ENCODE assay signal across 8 cellular contexts in the genomic region with DNA sequence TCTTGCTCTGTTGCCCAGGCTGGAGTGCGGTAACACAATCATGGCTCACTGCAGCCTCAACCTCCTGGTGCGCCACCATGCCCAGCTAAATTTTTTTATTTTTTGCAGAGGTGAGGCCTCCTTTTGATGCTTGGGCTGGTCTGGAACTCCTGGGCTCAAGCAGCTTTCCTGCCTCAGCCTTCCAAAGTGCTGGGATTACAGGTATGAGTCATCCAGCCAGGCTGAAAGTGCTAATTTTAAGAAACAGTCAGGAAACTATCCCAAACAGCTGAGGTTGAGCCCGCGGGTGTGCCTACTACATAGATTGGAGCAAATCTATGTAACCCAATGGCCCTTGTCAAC. TPM values are rescaled to one million over a fixed set of nuclear protein-coding genes. Genes with fewer than 3 reads are reported as not detected.
DNase-seq lines count a peak whose midpoint lies in the region; ATAC-seq and TF ChIP-seq lines count a peak whose summit lies in the region.

No MANE protein-coding gene starts in this region.

- H3K36me3 ChIP-seq in left ventricle myocardium inferior (peaks cover 15% of the 10 kb centered on the region), lower lobe of right lung (peaks cover 21% of the 10 kb centered on the region), aorta (ENCODE audit: control insufficient read depth in 1 of 2, insufficient read depth in 2 of 2, low read length in 1 of 2) (no peaks in the 10 kb centered on the region)

- H3K27me3 ChIP-seq in left ventricle myocardium inferior (ENCODE audit: low read depth) (no peaks in the 10 kb centered on the region), lower lobe of right lung (ENCODE audit: low read depth) (no peaks in the 10 kb centered on the region), aorta (ENCODE audit: control insufficient read depth in 1 of 2, insufficient read depth in 2 of 2, low read length in 1 of 2) (no peaks in the 10 kb centered on the region)

- peaks cover 31% of the 10 kb centered on the region for H3K4me1 ChIP-seq in left ventricle myocardium inferior
- H3K4me1 ChIP-seq in lower lobe of right lung = peaks cover 36% of the 10 kb centered on the region
- H3K4me1 ChIP-seq in aorta (ENCODE audit: control insufficient read depth in 1 of 2, insufficient read depth in 2 of 2, low read length in 2 of 2) = no peaks in the 10 kb centered on the region

- peak overlapping the region; percentile 90 for H3K4me3 ChIP-seq in left ventricle myocardium inferior
- peak overlapping the region; percentile 88 for H3K4me3 ChIP-seq in lower lobe of right lung
- peak overlapping the region; percentile 22 to 93 for H3K4me3 ChIP-seq in aorta (ENCODE audit: low read length in 2 of 2)

- no peak for TF ChIP-seq CTCF in left ventricle myocardium inferior (IDR thresholded peaks at IDR 0.05; ENCODE audit: borderline replicate concordance)
- TF ChIP-seq CTCF in lower lobe of right lung (IDR thresholded peaks at IDR 0.05) = no peak

- H3K27ac ChIP-seq in left ventricle myocardium inferior (replicated peaks) (peak overlapping the region; percentile 87), lower lobe of right lung (peak overlapping the region; percentile 85), aorta (ENCODE audit: low read depth in 1 of 2, low read length in 2 of 2) (no peak overlapping the region)

- intact Hi-C loops in left ventricle myocardium inferior (cut with micrococcal nuclease) (no loop called here), left ventricle myocardium superior (cut with micrococcal nuclease) (loop anchor here (10.0 kb wide), 1 partner anchor 58 kb away; no protein-coding TSS in a partner anchor), lower lobe of right lung (cut with DNase I) (no loop called here), aorta (cut with DNase I) (loop anchor here (5.0 to 10.0 kb wide), 2 partner anchors 62 to 80 kb away; no protein-coding TSS in a partner anchor)

- H3K9me3 ChIP-seq in left ventricle myocardium inferior (replicated peaks) (no peaks in the 10 kb centered on the region), lower lobe of right lung (no peaks in the 10 kb centered on the region), aorta (ENCODE audit: control insufficient read depth, low read length) (no peaks in the 10 kb centered on the region)

- WGBS in aorta, 2 donors = 73 to 77% methylated on average over 4 of the region's 4 CpGs

- ATAC-seq in left ventricle myocardium superior (no peak), lower lobe of right lung (no peak), aorta (ENCODE audit: low FRiP score) (no peak)

- DNase-seq in left ventricle myocardium inferior (no peak), left ventricle myocardium superior (no peak), amniotic epithelial cell (ENCODE audit: low read depth) (peak; percentile 30), lower lobe of right lung (no peak), aorta (no peak), ecto neural progenitor cell (ENCODE audit: low spot score) (no peak)
- DNase-seq in NK-92 treated with Interleukin-12 subunit alpha and Interleukin-12 subunit beta, amount 100 ng/mL, for 24 hours (lab: John Stamatoyannopoulos, UW) = no peak
- no peak for DNase-seq in stimulated activated naive CD4-positive, alpha-beta T cell treated with Interleukin-2 at 50 U/mL for 16 hours (lab: John Stamatoyannopoulos, UW)

RNA-seq across cellular contexts. Expression of gene XPO6, which starts 0.7 kb away (rescaled TPM):
- total RNA-seq in left ventricle myocardium inferior (26.4 TPM), left ventricle myocardium superior (25.7 TPM), lower lobe of right lung (106 TPM), aorta (100 to 1,000 TPM in 1 of 2 donors, 10 to 100 TPM in 1; 88.6 to 103 TPM)
- polyA plus RNA-seq in aorta = 10 to 100 TPM; 28.0 to 85.1 TPM

Comparison
In these comparisons a context has a peak if more than half of its experiments do, and no peak if none do; other contexts are left out.
1. intact Hi-C loops: an anchor here in left ventricle myocardium superior (10.0 kb wide) and aorta (5.0 to 10.0 kb wide); none called in left ventricle myocardium inferior and lower lobe of right lung.
2. H3K27ac ChIP-seq: peak in left ventricle myocardium inferior (single experiment) and lower lobe of right lung (single experiment); none in aorta (0 of 2).
3. Peak in every context shown above with its lines, with median percentiles within 50 percentile points of each other: H3K4me3 ChIP-seq.